ENCODE assay signal across 23 cellular contexts in genomic region chr7:16187131-16187530, GRCh38.
"Had no signal": no experiment of that assay in that cellular context is flagged by ENCODE, and none has a peak within 500 bp of the region (broad histone marks: within the 10 kb centered on the region; RNA-seq: fewer than 3 reads in every experiment).

No MANE protein-coding gene starts in this region.

- H3K4me3 Mint-ChIP-seq: effector memory CD8-positive, alpha-beta T cell; naive thymus-derived CD8-positive, alpha-beta T cell; nephron progenitor cell; stimulated activated effector memory CD8-positive, alpha-beta T cell treated with anti-CD3 and anti-CD28 coated beads, Interleukin-12 subunit alpha, Interleukin-12 subunit beta, amount 100 ng/mL, for 72 hours; type B pancreatic cell had no signal

- H3K27ac Mint-ChIP-seq: effector memory CD8-positive, alpha-beta T cell; naive thymus-derived CD8-positive, alpha-beta T cell; nephron progenitor cell; stimulated activated effector memory CD8-positive, alpha-beta T cell treated with anti-CD3 and anti-CD28 coated beads, Interleukin-12 subunit alpha, Interleukin-12 subunit beta, amount 100 ng/mL, for 72 hours; type B pancreatic cell had no signal

- H3K4me1 Mint-ChIP-seq: naive thymus-derived CD8-positive, alpha-beta T cell; nephron progenitor cell; stimulated activated effector memory CD8-positive, alpha-beta T cell treated with anti-CD3 and anti-CD28 coated beads, Interleukin-12 subunit alpha, Interleukin-12 subunit beta, amount 100 ng/mL, for 72 hours had no signal

- H3K4me1 ChIP-seq: gastrocnemius medialis, heart right ventricle, lower lobe of right lung, psoas muscle, sigmoid colon, stomach, thyroid gland had no signal

- H3K4me3 ChIP-seq: gastrocnemius medialis, heart right ventricle, lower lobe of right lung, psoas muscle, sigmoid colon, stomach, thyroid gland had no signal

- H3K9me3 Mint-ChIP-seq: effector memory CD8-positive, alpha-beta T cell; nephron progenitor cell had no signal

- H3K36me3 Mint-ChIP-seq: naive thymus-derived CD8-positive, alpha-beta T cell; stimulated activated effector memory CD8-positive, alpha-beta T cell treated with anti-CD3 and anti-CD28 coated beads, Interleukin-12 subunit alpha, Interleukin-12 subunit beta, amount 100 ng/mL, for 72 hours; type B pancreatic cell had no signal

- H3K36me3 ChIP-seq: gastrocnemius medialis, heart right ventricle, lower lobe of right lung, sigmoid colon, stomach, thyroid gland had no signal

- H3K27me3 Mint-ChIP-seq: effector memory CD8-positive, alpha-beta T cell; naive thymus-derived CD8-positive, alpha-beta T cell; type B pancreatic cell had no signal

- DNase-seq: cerebellar nuclear complex; cortex of kidney; effector memory CD8-positive, alpha-beta T cell; gastrocnemius medialis; heart right ventricle; hippocampal formation; islet precursor cell; kidney glomerular epithelial cell; left ventricle myocardium superior; lower lobe of right lung; naive thymus-derived CD8-positive, alpha-beta T cell; nephron progenitor cell; nucleus accumbens; psoas muscle; right cardiac atrium; sigmoid colon; stimulated activated CD4-positive, alpha-beta T cell treated with anti-CD3 and anti-CD28 coated beads, Interleukin-2, amount 100 ng/mL, for 24 hours; stimulated activated CD4-positive, alpha-beta T cell treated with anti-CD3 and anti-CD28 coated beads, Interleukin-4, amount 100 ng/mL, for 24 hours; stimulated activated naive CD4-positive, alpha-beta T cell treated with Interleukin-2 at 50 U/mL for 16 hours; stomach; thyroid gland had no signal

- H3K9me3 ChIP-seq: gastrocnemius medialis, heart right ventricle, lower lobe of right lung, psoas muscle, sigmoid colon, stomach, thyroid gland had no signal

- H3K27me3 ChIP-seq: gastrocnemius medialis, heart right ventricle, sigmoid colon, stomach, thyroid gland had no signal

- H3K27ac ChIP-seq: gastrocnemius medialis, heart right ventricle, lower lobe of right lung, psoas muscle, sigmoid colon, stomach, thyroid gland had no signal

- ATAC-seq: effector memory CD8-positive, alpha-beta T cell; gastrocnemius medialis; heart right ventricle; left ventricle myocardium superior; lower lobe of right lung; naive thymus-derived CD8-positive, alpha-beta T cell; psoas muscle; right cardiac atrium; stimulated activated effector memory CD8-positive, alpha-beta T cell treated with anti-CD3 and anti-CD28 coated beads, Interleukin-12 subunit alpha, Interleukin-12 subunit beta, amount 100 ng/mL, for 72 hours had no signal
